8 cellular contexts compared by ENCODE assay signal in the genomic region with DNA sequence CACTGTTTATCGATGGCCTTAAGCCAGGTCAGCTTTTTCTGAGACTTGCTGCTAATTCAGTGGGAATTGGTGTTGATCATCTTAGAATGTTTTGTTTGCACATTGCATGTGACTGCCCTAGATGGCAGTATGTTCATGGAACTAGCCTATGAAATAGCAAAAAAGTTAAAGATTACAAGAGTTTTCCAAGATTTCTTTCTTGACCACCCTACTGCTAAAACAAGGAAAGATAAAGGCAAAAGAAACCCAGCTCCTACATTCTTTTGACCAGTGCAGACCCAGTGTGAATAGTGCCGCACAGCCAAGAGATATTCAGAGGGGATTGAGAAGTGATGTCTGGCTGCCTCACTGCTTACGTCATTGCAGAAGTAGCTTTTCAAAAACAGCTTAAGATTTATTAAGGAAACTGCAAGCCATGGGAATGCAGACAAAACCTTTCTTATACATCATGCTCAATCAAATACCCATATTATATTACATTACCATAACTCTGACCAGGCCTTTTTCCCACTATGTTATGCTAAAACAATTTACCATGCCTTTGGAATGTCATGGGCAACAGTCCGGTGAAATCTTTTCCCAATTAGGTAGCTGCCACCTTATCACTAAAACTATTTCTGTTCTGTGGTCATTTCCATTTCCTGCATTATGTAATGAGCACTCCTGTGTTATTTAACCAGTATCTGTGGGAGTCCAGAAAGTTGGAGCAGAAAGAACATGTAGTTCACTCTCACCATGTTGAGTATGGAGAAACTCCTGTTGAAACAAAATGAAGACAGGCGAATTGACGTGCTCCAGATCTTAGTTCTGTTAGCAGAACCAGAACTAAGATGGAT. TPM values are rescaled to one million over a fixed set of nuclear protein-coding genes. Genes with fewer than 3 reads are reported as not detected.
DNase-seq lines count a peak whose midpoint lies in the region; ATAC-seq and TF ChIP-seq lines count a peak whose summit lies in the region.

No MANE protein-coding gene starts in this region.

- H3K27me3 ChIP-seq in heart right ventricle: peaks cover 0 to 8% (median 0%) of the 10 kb centered on the region in 7 donors
- no peaks in the 10 kb centered on the region for H3K27me3 ChIP-seq in sigmoid colon

- H3K4me1 ChIP-seq in heart right ventricle (peaks cover 11 to 88% (median 82%) of the 10 kb centered on the region in 9 donors), sigmoid colon (peaks cover 0 to 85% (median 79%) of the 10 kb centered on the region in 4 donors), mucosa of descending colon (ENCODE audit: low read depth) (peaks cover 8% of the 10 kb centered on the region)

- H3K27ac ChIP-seq in heart right ventricle (peak overlapping the region; percentile 93 to 100 (median 98)), sigmoid colon (peak overlapping the region; percentile 95 to 99 (median 99))

- WGBS in heart right ventricle, 2 donors: 12 to 18% methylated on average over 6 of the region's 6 CpGs
- 75 to 82% methylated on average over 6 of the region's 6 CpGs for WGBS in sigmoid colon, 2 donors

- in situ Hi-C loops in SK-MEL-5 (cut with HindIII; ENCODE audit: low pct_unique_long_range_greater_than_20kb, low sequenced_read_pairs): no loop called here

- intact Hi-C loops in heart right ventricle (cut with DNase I): loop anchor here (2.0 to 10.0 kb wide), 12 partner anchors 37 to 148 kb away; no protein-coding TSS in a partner anchor
- intact Hi-C loops in sigmoid colon (cut with DNase I): loop anchor here (5.0 kb wide), 2 partner anchors 42 to 57 kb away; no protein-coding TSS in a partner anchor
- intact Hi-C loops in mucosa of descending colon (cut with DNase I, micrococcal nuclease): loop anchor here (10.0 kb wide), 2 partner anchors 100 to 130 kb away; no protein-coding TSS in a partner anchor

- TF ChIP-seq CTCF in heart right ventricle (IDR thresholded peaks at IDR 0.05) (peak in 6 of 9 donors; percentile 18 to 55 (median 42)), sigmoid colon (IDR thresholded peaks at IDR 0.05) (no peak), mucosa of descending colon (IDR thresholded peaks at IDR 0.05) (no peak)

- ATAC-seq in heart right ventricle (peak; percentile 35 to 72 (median 60)), GM19035 (IDR thresholded peaks at IDR 0.05; ENCODE audit: unreplicated experiment) (no peak), mucosa of descending colon (no peak), GM19023 (IDR thresholded peaks at IDR 0.05; ENCODE audit: unreplicated experiment) (no peak)

- H3K36me3 ChIP-seq in heart right ventricle: peaks cover 0 to 6% (median 0%) of the 10 kb centered on the region in 9 donors
- H3K36me3 ChIP-seq in sigmoid colon: no peaks in the 10 kb centered on the region
- no peaks in the 10 kb centered on the region for H3K36me3 ChIP-seq in mucosa of descending colon (ENCODE audit: low read depth)

- no peak for TF ChIP-seq POLR2A in sigmoid colon (IDR thresholded peaks at IDR 0.05)

- peak; percentile 78 for DNase-seq in ELR (ENCODE audit: low read depth)
- DNase-seq in SK-MEL-5 (ENCODE audit: low read depth, low spot score): peak; percentile 57
- DNase-seq in heart right ventricle: peak in 1 of 2 donors; percentile 60
- no peak for DNase-seq in sigmoid colon
- no peak for DNase-seq in T-helper 9 cell
- DNase-seq in mucosa of descending colon: no peak

- H3K9me3 ChIP-seq in heart right ventricle: no peaks in the 10 kb centered on the region
- H3K9me3 ChIP-seq in sigmoid colon: no peaks in the 10 kb centered on the region
- H3K9me3 ChIP-seq in mucosa of descending colon: no peaks in the 10 kb centered on the region

- H3K4me3 ChIP-seq in heart right ventricle (peak overlapping the region in 6 of 10 donors; percentile 5 to 89 (median 27)), sigmoid colon (peak overlapping the region in 3 of 4 donors; percentile 1 to 86 (median 7)), mucosa of descending colon (no peak overlapping the region)

- peak in 2 of 4 donors; percentile 38 to 57 for TF ChIP-seq EP300 in sigmoid colon (IDR thresholded peaks at IDR 0.05)

RNA-seq across cellular contexts. Expression of a gene that starts 6.0 kb away (rescaled TPM):
- total RNA-seq in SK-MEL-5 (2014; rRNA removed; shearing (Covaris generic)): 36.2 and 36.9 TPM in 2 replicates
- polyA plus RNA-seq in SK-MEL-5 (2015; cell fraction: cytosol; rRNA removed): 16.7 and 19.6 TPM in 2 replicates
- polyA plus RNA-seq in SK-MEL-5 (2015; cell fraction: nucleus; rRNA removed): 22.1 and 35.6 TPM in 2 replicates
- total RNA-seq in heart right ventricle (100 to 1,000 TPM in 9 of 10 donors, 10 to 100 TPM in 1; 85.7 to 293 (median 192) TPM), sigmoid colon (100 to 1,000 TPM; 120 to 471 (median 132) TPM), mucosa of descending colon (10 to 100 TPM in 2 of 3 donors, 1 to 10 TPM in 1; 9.4 to 90.2 (median 17.7) TPM)
- polyA plus RNA-seq in heart right ventricle (100 to 1,000 TPM in 1 of 2 donors, 10 to 100 TPM in 1; 33.4 to 151 TPM), sigmoid colon (10 to 100 TPM in 1 of 3 donors, 1 to 10 TPM in 2; 4.4 to 14.4 (median 7.2) TPM)

Comparison
In these comparisons a context has a peak if more than half of its experiments do, and no peak if none do; other contexts are left out.
1. DNase-seq: peak in ELR (single experiment) and SK-MEL-5 (single experiment); none in sigmoid colon (single experiment), T-helper 9 cell (single experiment) and mucosa of descending colon (0 of 3).
2. ATAC-seq: peak in heart right ventricle (8 of 8); none in GM19035 (single experiment), mucosa of descending colon (single experiment) and GM19023 (single experiment).
3. CTCF ChIP-seq: peak in heart right ventricle (6 of 9); none in sigmoid colon (0 of 4) and mucosa of descending colon (single experiment).